21 cellular contexts compared by ENCODE assay signal in genomic region chr2:36407403-36407802, GRCh38. TPM values are rescaled to one million over a fixed set of nuclear protein-coding genes. Genes with fewer than 3 reads are reported as not detected.
DNase-seq lines count a peak whose midpoint lies in the region; ATAC-seq, FAIRE-seq and TF ChIP-seq lines count a peak whose summit lies in the region.
"Had no signal": no experiment of that assay in that cellular context is flagged by ENCODE, and none has a peak within 500 bp of the region (broad histone marks: within the 10 kb centered on the region; RNA-seq: fewer than 3 reads in every experiment).

No MANE protein-coding gene starts in this region.

- DNase-seq in A549 (ENCODE audit: low read depth in 1 of 2, low spot score in 1 of 2) (no peak), dermis blood vessel endothelial cell (peak; percentile 51), psoas muscle (no peak), small intestine (no peak)
- no peak for DNase-seq in stimulated activated naive CD4-positive, alpha-beta T cell treated with Interleukin-2 at 50 U/mL for 16 hours (lab: John Stamatoyannopoulos, UW)
- DNase-seq: activated CD4-positive, alpha-beta T cell treated with anti-CD3 and anti-CD28 coated beads, Interleukin-2, amount 10 ng/mL, durations not matched to agents 7 days and 5 days; activated CD8-positive, alpha-beta memory T cell treated with anti-CD3 and anti-CD28 coated beads, Interleukin-2, amount 50 U/mL, for 48 hours; activated effector memory CD4-positive, alpha-beta T cell treated with Interleukin-2 at 50 U/mL for 16 hours; activated naive CD8-positive, alpha-beta T cell treated with anti-CD3 and anti-CD28 coated beads, Interleukin-2, amount 50 U/mL, for 24 hours; GOT3; MV-4-11; naive thymus-derived CD8-positive, alpha-beta T cell; NCI-H1694 treated with DMSO at 0.1 percent for 48 hours; NCI-H774; stimulated activated CD8-positive, alpha-beta memory T cell treated with anti-CD3 and anti-CD28 coated beads, Interleukin-4, amount 100 ng/mL, for 48 hours; T-cell had no signal

- no peaks in the 10 kb centered on the region for H3K36me3 ChIP-seq in HUES48 (ENCODE audit: control insufficient read depth, insufficient read depth, low read length)
- no peaks in the 10 kb centered on the region for H3K36me3 ChIP-seq in psoas muscle (ENCODE audit: insufficient read depth in 1 of 2, low read depth in 1 of 2)
- no peaks in the 10 kb centered on the region for H3K36me3 ChIP-seq in small intestine (ENCODE audit: control insufficient read depth in 2 of 2, insufficient read depth in 2 of 2, low read length in 2 of 2)

- peaks cover 98% of the 10 kb centered on the region for H3K4me1 ChIP-seq in A549
- H3K4me1 ChIP-seq in HUES48 (ENCODE audit: control insufficient read depth, insufficient read depth, low read length): peaks cover 87% of the 10 kb centered on the region
- peaks cover 92% of the 10 kb centered on the region for H3K4me1 ChIP-seq in psoas muscle
- no peaks in the 10 kb centered on the region for H3K4me1 ChIP-seq in small intestine (ENCODE audit: control insufficient read depth in 2 of 2, insufficient read depth in 1 of 2, low read depth in 1 of 2, low read length in 1 of 2)

- no peak overlapping the region for H3K9ac ChIP-seq in HUES48 (ENCODE audit: low read depth, low read length)

- no peak for TF ChIP-seq CTCF in A549 (IDR thresholded peaks at IDR 0.05)
- no peak for TF ChIP-seq CTCF in psoas muscle (IDR thresholded peaks at IDR 0.05)

- WGBS in A549 (ENCODE audit: missing lambda C conversion rate): 23% methylated on average over 4 of the region's 4 CpGs
- WGBS in psoas muscle, 3 donors: 33 to 41% (median 36%) methylated on average over 4 of the region's 4 CpGs
- 23 to 45% (median 37%) methylated on average over 4 of the region's 4 CpGs for WGBS in small intestine, 3 donors

- FAIRE-seq in A549 (lab: Jason Lieb, UNC) (no peak), small intestine (lab: Jason Lieb, UNC) (no peak)
- FAIRE-seq: bronchial epithelial cell, GM12878 had no signal

- no peaks in the 10 kb centered on the region for H3K9me3 ChIP-seq in A549
- H3K9me3 ChIP-seq in HUES48 (ENCODE audit: control insufficient read depth, insufficient read depth, low read length): no peaks in the 10 kb centered on the region
- no peaks in the 10 kb centered on the region for H3K9me3 ChIP-seq in psoas muscle
- H3K9me3 ChIP-seq in small intestine (ENCODE audit: control insufficient read depth, low read depth): no peaks in the 10 kb centered on the region

- CTCF ChIA-PET in A549 (lab: Yijun Ruan, JAX): interaction anchor here (1.3 to 1.7 kb wide), 3 partner anchors 11 to 76 kb away, joined by 3 to 7 read pairs (median 6); no protein-coding TSS in a partner anchor

- POLR2A ChIA-PET in A549 (lab: Yijun Ruan, JAX): no interaction called here

- TF ChIP-seq POLR2A in A549 (IDR thresholded peaks at IDR 0.05; ENCODE audit: low read length): no peak

- intact Hi-C loops in psoas muscle (cut with DNase I): loop anchor here in 1 of 2 donors (5.0 kb wide), 1 partner anchor 50 kb away; the partner anchor contains the start of gene CRIM1

- H3K4me3 ChIP-seq in A549 (no peak overlapping the region), HUES48 (ENCODE audit: low read depth, low read length) (no peak overlapping the region), psoas muscle (peak overlapping the region; percentile 3), small intestine (ENCODE audit: low read depth in 1 of 2, low read length in 2 of 2) (no peak overlapping the region)
- H3K4me3 ChIP-seq: GM12878 had no signal

- ATAC-seq in A549 (no peak), psoas muscle (no peak), HG02759 (IDR thresholded peaks at IDR 0.05; ENCODE audit: unreplicated experiment) (no peak), HG02798 (IDR thresholded peaks at IDR 0.05; ENCODE audit: poor library complexity, unreplicated experiment) (no peak)
- ATAC-seq: activated naive CD8-positive, alpha-beta T cell treated with anti-CD3 and anti-CD28 coated beads, Interleukin-2, amount 50 U/mL, for 24 hours; GM12878; naive thymus-derived CD8-positive, alpha-beta T cell; T-cell had no signal

- no peaks in the 10 kb centered on the region for H3K27me3 ChIP-seq in HUES48 (ENCODE audit: control insufficient read depth, insufficient read depth, low read length)
- H3K27me3 ChIP-seq in psoas muscle (ENCODE audit: insufficient read depth in 3 of 3, low read length in 2 of 3): no peaks in the 10 kb centered on the region
- no peaks in the 10 kb centered on the region for H3K27me3 ChIP-seq in small intestine (ENCODE audit: control insufficient read depth in 2 of 2, insufficient read depth in 2 of 2, low read length in 2 of 2)

- TF ChIP-seq EP300 in A549 (IDR thresholded peaks at IDR 0.05): no peak

- H3K27ac ChIP-seq in A549 (peak overlapping the region; percentile 86 to 92), HUES48 (ENCODE audit: low read depth, low read length) (peak overlapping the region; percentile 4), psoas muscle (peak overlapping the region; percentile 60), small intestine (ENCODE audit: low read depth in 1 of 2, low read length in 1 of 2) (no peak overlapping the region)

- H3K4me2 ChIP-seq in A549: peak overlapping the region; percentile 93

- TF ChIP-seq RAD21 in A549 (conservative IDR thresholded peaks at IDR 0.05 in 1 of 2, IDR thresholded peaks at IDR 0.05 in 1 of 2): no peak

TF ChIP-seq in A549, 52 proteins besides CTCF, POLR2A, EP300 and RAD21:
- TF ChIP-seq BHLHE40 (IDR thresholded peaks at IDR 0.05; ENCODE audit: low read depth, low read length): no peak
- no peak for TF ChIP-seq CEBPB (IDR thresholded peaks at IDR 0.05)
- TF ChIP-seq ATOH8 (CRISPR knock-in tag; IDR thresholded peaks at IDR 0.05; ENCODE audit: low read depth): no peak
- no peak for TF ChIP-seq EHF (CRISPR knock-in tag; IDR thresholded peaks at IDR 0.05)
- TF ChIP-seq PBX3 (IDR thresholded peaks at IDR 0.05): no peak
- no peak for TF ChIP-seq EHMT2 (IDR thresholded peaks at IDR 0.05; ENCODE audit: low read depth)
- no peak for TF ChIP-seq FOXS1 (CRISPR knock-in tag; IDR thresholded peaks at IDR 0.05)

RNA-seq across cellular contexts. Expression of gene CRIM1, which starts 51.8 kb away (rescaled TPM):
- 208 and 275 TPM in 2 replicates for polyA plus RNA-seq in A549 (2011; rRNA removed)
- 133 and 166 TPM in 2 replicates for polyA plus RNA-seq in A549 (2012; cell fraction: cytosol; rRNA removed)
- polyA plus RNA-seq in A549 (2012; cell fraction: nucleus; rRNA removed): 215 and 283 TPM in 2 replicates
- 127 to 135 TPM (median 130 TPM) in 3 replicates for polyA plus RNA-seq in A549 (2017; fragmentation: RNase III; extraction: RNeasy Plus Mini Kit Qiagen cat#74134 plus additional on column Dnase treatment)
- polyA minus RNA-seq in A549 (2011; rRNA and poly(A)+ RNA removed): 997 and 1,171 TPM in 2 replicates
- total RNA-seq in dermis blood vessel endothelial cell: 765 and 891 TPM in 2 replicates
- 10 to 100 TPM; 49.8 to 66.2 (median 56.3) TPM for total RNA-seq in psoas muscle
- polyA plus RNA-seq in psoas muscle: 10 to 100 TPM; 10.2 to 68.1 (median 53.1) TPM
- polyA plus RNA-seq in small intestine: 10 to 100 TPM in 1 of 3 donors, 1 to 10 TPM in 1, under 1 TPM in 1; 0.89 to 17.4 (median 1.1) TPM

Comparison
In these comparisons a context has a peak if more than half of its experiments do, and no peak if none do; other contexts are left out.
1. H3K27ac ChIP-seq: peak in A549 (2 of 2), HUES48 (single experiment) and psoas muscle (single experiment); none in small intestine (0 of 2).